In genomic region chr22:30304495-30305244, GRCh38 we compare ENCODE assay signal across 8 cellular contexts. TPM values are rescaled to one million over a fixed set of nuclear protein-coding genes. Genes with fewer than 3 reads are reported as not detected.
DNase-seq lines count a peak whose midpoint lies in the region; ATAC-seq, FAIRE-seq and TF ChIP-seq lines count a peak whose summit lies in the region.

No MANE protein-coding gene starts in this region.

- DNase-seq in Right ventricle myocardium superior, result peak; percentile 73
- DNase-seq in cardiac septum (ENCODE audit: low spot score), result no peak
- DNase-seq in lung (ENCODE audit: low spot score), result no peak
- peak; percentile 81 to 86 for DNase-seq in aorta
- no peak for DNase-seq in SHP77 (lab: John Stamatoyannopoulos, UW)
- no peak for DNase-seq in NCI-H2227 (lab: John Stamatoyannopoulos, UW; ENCODE audit: unreplicated experiment)
- DNase-seq in GM12891 (ENCODE audit: insufficient read length, low spot score), result no peak

- no peak for FAIRE-seq in GM12891 (lab: Jason Lieb, UNC)

- H3K4me3 ChIP-seq in lung (no peak overlapping the region), aorta (ENCODE audit: low read length in 2 of 2) (no peak overlapping the region)

- no peak for TF ChIP-seq CTCF in lung (IDR thresholded peaks at IDR 0.05; ENCODE audit: control extremely low read depth, extremely low read depth)

- H3K36me3 ChIP-seq in lung (ENCODE audit: control insufficient read depth in 2 of 2, insufficient read depth in 2 of 2, low read length in 2 of 2) (peaks cover 0 to 5% of the 10 kb centered on the region in 2 donors), aorta (ENCODE audit: control insufficient read depth in 1 of 2, insufficient read depth in 2 of 2, low read length in 1 of 2) (no peaks in the 10 kb centered on the region)

- intact Hi-C loops in Right ventricle myocardium superior (cut with DNase I) (no loop called here), cardiac septum (cut with DNase I) (loop anchor here (2.0 kb wide), 1 partner anchor 14 kb away; no protein-coding TSS in a partner anchor), aorta (cut with DNase I) (loop anchor here in 1 of 2 donors (2.0 kb wide), 2 partner anchors 16 to 20 kb away; partner anchors contain the start of gene CASTOR1)

- H3K9me3 ChIP-seq in lung (ENCODE audit: control insufficient read depth in 2 of 2, insufficient read depth in 1 of 2, low read length in 1 of 2) (no peaks in the 10 kb centered on the region), aorta (ENCODE audit: control insufficient read depth, low read length) (no peaks in the 10 kb centered on the region)

- TF ChIP-seq POLR2A in GM12891 (IDR thresholded peaks at IDR 0.05; ENCODE audit: low read depth, low read length), result no peak

- no peaks in the 10 kb centered on the region for H3K27me3 ChIP-seq in lung (ENCODE audit: control insufficient read depth, insufficient read depth)
- no peaks in the 10 kb centered on the region for H3K27me3 ChIP-seq in aorta (ENCODE audit: control insufficient read depth in 1 of 2, insufficient read depth in 2 of 2, low read length in 1 of 2)

- H3K4me1 ChIP-seq in lung (ENCODE audit: control insufficient read depth in 2 of 2, insufficient read depth in 2 of 2, low read length in 2 of 2) (peaks cover 10 to 56% of the 10 kb centered on the region in 2 donors), aorta (ENCODE audit: control insufficient read depth in 1 of 2, insufficient read depth in 2 of 2, low read length in 2 of 2) (peaks cover under 1 to 7% of the 10 kb centered on the region in 2 donors)

- H3K27ac ChIP-seq in adipose tissue (ENCODE audit: low read depth, low read length) (peak overlapping the region; percentile 73), lung (ENCODE audit: low read depth in 1 of 2, low read length in 1 of 2) (peak overlapping the region; percentile 51 to 95), aorta (ENCODE audit: low read depth in 1 of 2, low read length in 2 of 2) (peak overlapping the region; percentile 4 to 90)

- WGBS in adipose tissue, 3 donors, result 47 to 64% (median 48%) methylated on average over 7 of the region's 7 CpGs
- 45 to 52% methylated on average over 7 of the region's 7 CpGs for WGBS in lung, 2 donors
- 13% methylated on average over 7 of the region's 7 CpGs for WGBS in aorta, 2 donors

- ATAC-seq in Right ventricle myocardium superior (ENCODE audit: poor library complexity) (peak; percentile 14), lung (ENCODE audit: insufficient read depth, low FRiP score) (peak; percentile 47), aorta (ENCODE audit: low FRiP score) (peak; percentile 70)

TF ChIP-seq in GM12891, 5 proteins besides CTCF, POLR2A, EP300 and RAD21:
- TF ChIP-seq SPI1 (IDR thresholded peaks at IDR 0.05; ENCODE audit: low read depth, low read length), result no peak

RNA-seq across cellular contexts. Expression of gene CASTOR1, which starts 15.4 kb away (rescaled TPM):
- total RNA-seq in Right ventricle myocardium superior (5.3 TPM), cardiac septum (5.0 TPM), lung (10 to 100 TPM; 12.6 to 26.5 TPM), aorta (10 to 100 TPM; 13.5 to 14.0 TPM)
- polyA plus RNA-seq in adipose tissue (10 to 100 TPM in 2 of 3 donors, 1 to 10 TPM in 1; 8.7 to 27.3 (median 19.3) TPM), lung (10 to 100 TPM; 14.1 to 16.5 TPM), aorta (10 to 100 TPM in 1 of 2 donors, 1 to 10 TPM in 1; 4.0 to 13.4 TPM)
- 4.6 TPM for polyA plus RNA-seq in GM12891 (2012; ENCODE audit: low read depth, missing spikeins)

RNA-seq across cellular contexts. Expression of gene TBC1D10A, which starts 22.1 kb away (rescaled TPM):
- total RNA-seq in Right ventricle myocardium superior (6.5 TPM), cardiac septum (5.7 TPM), lung (10 to 100 TPM; 25.9 to 36.4 TPM), aorta (10 to 100 TPM; 32.9 to 45.5 TPM)
- polyA plus RNA-seq in adipose tissue (10 to 100 TPM; 10.8 to 33.3 (median 17.8) TPM), lung (10 to 100 TPM; 15.0 to 27.3 TPM), aorta (10 to 100 TPM; 16.7 to 22.1 TPM)
- 12.7 TPM for polyA plus RNA-seq in GM12891 (2012; ENCODE audit: low read depth, missing spikeins)

RNA-seq across cellular contexts. Expression of gene OSM, which starts 38.0 kb away (rescaled TPM):
- total RNA-seq in Right ventricle myocardium superior (0.11 TPM), cardiac septum (0.32 TPM), lung (1 to 10 TPM; 1.8 to 3.3 TPM), aorta (1 to 10 TPM; 1.4 to 3.9 TPM)
- polyA plus RNA-seq in adipose tissue (10 to 100 TPM in 1 of 3 donors, 1 to 10 TPM in 1, under 1 TPM in 1; 0.45 to 14.7 (median 7.7) TPM), lung (10 to 100 TPM in 1 of 2 donors, under 1 TPM in 1; 0.57 to 33.2 TPM), aorta (1 to 10 TPM; 1.4 to 1.6 TPM)
- polyA plus RNA-seq in GM12891 (2012; ENCODE audit: low read depth, missing spikeins), result 0.28 TPM

RNA-seq across cellular contexts. Expression of gene SF3A1, which starts 52.0 kb away (rescaled TPM):
- 87.7 TPM for total RNA-seq in Right ventricle myocardium superior
- 106 TPM for total RNA-seq in cardiac septum
- polyA plus RNA-seq in adipose tissue, result 10 to 100 TPM; 22.8 to 34.7 (median 24.9) TPM
- 100 to 1,000 TPM in 1 of 2 donors, 10 to 100 TPM in 1; 52.8 to 157 TPM for total RNA-seq in lung
- polyA plus RNA-seq in lung, result 10 to 100 TPM; 15.8 to 37.4 TPM
- total RNA-seq in aorta, result 100 to 1,000 TPM; 112 to 116 TPM
- 10 to 100 TPM; 13.6 to 23.8 TPM for polyA plus RNA-seq in aorta
- 69.6 TPM for polyA plus RNA-seq in GM12891 (2012; ENCODE audit: low read depth, missing spikeins)

RNA-seq across cellular contexts. Expression of gene CCDC157, which starts 52.1 kb away (rescaled TPM):
- 0.51 TPM for total RNA-seq in Right ventricle myocardium superior
- total RNA-seq in cardiac septum, result 0.78 TPM
- 1 to 10 TPM; 1.3 to 1.5 (median 1.5) TPM for polyA plus RNA-seq in adipose tissue
- 10 to 100 TPM; 10.9 to 11.9 TPM for total RNA-seq in lung
- 1 to 10 TPM; 4.1 to 6.0 TPM for polyA plus RNA-seq in lung
- 1 to 10 TPM in 1 of 2 donors, under 1 TPM in 1; 0.87 to 2.4 TPM for total RNA-seq in aorta
- 1 to 10 TPM; 1.0 to 3.6 TPM for polyA plus RNA-seq in aorta
- polyA plus RNA-seq in GM12891 (2012; ENCODE audit: low read depth, missing spikeins), result 0.69 TPM

Comparison
In these comparisons a context has a peak if more than half of its experiments do, and no peak if none do; other contexts are left out.
1. DNase-seq: peak in Right ventricle myocardium superior (single experiment) and aorta (2 of 2); none in cardiac septum (single experiment), lung (single experiment), SHP77 (0 of 2), NCI-H2227 (single experiment) and GM12891 (single experiment).
2. ATAC-seq: peak in every context shown above with its lines; median percentile 70 in aorta; 47 in lung; 14 in Right ventricle myocardium superior.
3. Peak in every context shown above with its lines, with median percentiles within 50 percentile points of each other: H3K27ac ChIP-seq.